25 cellular contexts compared by ENCODE assay signal in genomic region chr14:33081259-33081658, GRCh38.
A peak's percentile ranks its signal among the peaks of the same experiment; 100 is the strongest.
DNase-seq lines count a peak whose midpoint lies in the region; ATAC-seq, FAIRE-seq and TF ChIP-seq lines count a peak whose summit lies in the region.
"Had no signal": no experiment of that assay in that cellular context is flagged by ENCODE, and none has a peak within 500 bp of the region (broad histone marks: within the 10 kb centered on the region; RNA-seq: fewer than 3 reads in every experiment).

No MANE protein-coding gene starts in this region.

- no peaks in the 10 kb centered on the region for H3K36me3 ChIP-seq in bronchial epithelial cell (ENCODE audit: control insufficient read depth, insufficient read depth, low read length)
- H3K36me3 ChIP-seq: brain microvascular endothelial cell, lower lobe of right lung, ovary, transverse colon had no signal

- H3K4me3 ChIP-seq in bronchial epithelial cell (ENCODE audit: low read depth, low read length) = no peak overlapping the region
- H3K4me3 ChIP-seq: lower lobe of right lung, mucosa of descending colon, ovary, SK-N-MC, transverse colon had no signal

- FAIRE-seq in bronchial epithelial cell (lab: Jason Lieb, UNC) = no peak
- FAIRE-seq: GM12891 had no signal

- TF ChIP-seq CTCF in bronchial epithelial cell (IDR thresholded peaks at IDR 0.05; ENCODE audit: insufficient read depth, low read length, severe bottlenecking) = no peak

- no peaks in the 10 kb centered on the region for H3K27me3 ChIP-seq in bronchial epithelial cell (ENCODE audit: control insufficient read depth, insufficient read depth, low read length)
- H3K27me3 ChIP-seq: brain microvascular endothelial cell, ovary, transverse colon had no signal

- ATAC-seq in left ventricle myocardium superior (peak; percentile 52), Right ventricle myocardium inferior (no peak)
- ATAC-seq: activated CD4-positive, CD25-positive, alpha-beta regulatory T cell treated with anti-CD3 and anti-CD28 coated beads, Interleukin-2, amount 50 U/mL, for 24 hours; lower lobe of right lung; mucosa of descending colon had no signal

- no peak for DNase-seq in left ventricle myocardium superior
- no peak for DNase-seq in Right ventricle myocardium inferior (ENCODE audit: missing footprints)
- peak; percentile 97 for DNase-seq in NCI-H2029 treated with DMSO at 0.1 percent for 48 hours (lab: John Stamatoyannopoulos, UW)
- peak; percentile 8 for DNase-seq in bronchial epithelial cell (ENCODE audit: low read depth)
- DNase-seq in NCI-H128 (lab: John Stamatoyannopoulos, UW; ENCODE audit: unreplicated experiment) = no peak
- no peak for DNase-seq in dedifferentiated amniotic fluid mesenchymal stem cell (ENCODE audit: extremely low spot score)
- no peak for DNase-seq in AG20443 (ENCODE audit: low spot score)
- DNase-seq: activated CD4-positive, alpha-beta T cell treated with anti-CD3 and anti-CD28 coated beads, Interleukin-2, amount 50 U/mL, for 48 hours; activated naive CD4-positive, alpha-beta T cell treated with anti-CD3 and anti-CD28 coated beads, Interleukin-2, amount 10 ng/mL, durations not matched to agents 7 days and 5 days; amniotic stem cell; brain microvascular endothelial cell; Calu3; effector CD8-positive, alpha-beta T cell; islet precursor cell; lower lobe of right lung; NCI-H1930; NCI-H524; ovary; retina; stimulated activated CD4-positive, alpha-beta T cell treated with anti-CD3 and anti-CD28 coated beads, Interleukin-2, amount 100 ng/mL, for 24 hours; transverse colon had no signal

- intact Hi-C loops in left ventricle myocardium superior (cut with micrococcal nuclease) = no loop called here
- intact Hi-C loops in Right ventricle myocardium inferior (cut with DNase I) = no loop called here

Comparison
In these comparisons a context has a peak if more than half of its experiments do, and no peak if none do; other contexts are left out.
1. DNase-seq: peak in NCI-H2029 treated with DMSO at 0.1 percent for 48 hours (single experiment) and bronchial epithelial cell (single experiment); none in left ventricle myocardium superior (single experiment), Right ventricle myocardium inferior (single experiment), NCI-H128 (single experiment), dedifferentiated amniotic fluid mesenchymal stem cell (single experiment) and AG20443 (single experiment).